ENCODE assay signal across 22 cellular contexts in the genomic region with DNA sequence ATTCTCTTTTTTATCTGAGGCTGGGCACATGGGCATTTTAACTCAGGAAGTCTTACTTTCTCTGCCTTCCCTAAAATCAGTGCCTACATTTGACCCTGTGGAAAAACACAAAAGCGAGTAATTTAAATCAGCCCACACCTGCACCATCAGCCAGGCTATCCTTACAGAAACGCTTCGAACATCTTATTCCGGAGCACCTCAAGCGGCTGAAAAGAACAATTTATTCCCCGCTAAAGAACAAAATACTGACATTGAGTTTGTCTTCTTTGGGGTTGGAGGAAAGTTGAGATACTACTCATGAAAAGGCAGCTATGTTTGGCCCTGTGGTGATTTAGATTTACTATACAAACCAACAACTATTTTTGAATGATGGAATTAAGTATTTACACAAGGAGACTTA.
DNase-seq lines count a peak whose midpoint lies in the region; ATAC-seq and TF ChIP-seq lines count a peak whose summit lies in the region.
"Had no signal": no experiment of that assay in that cellular context is flagged by ENCODE, and none has a peak within 500 bp of the region (broad histone marks: within the 10 kb centered on the region; RNA-seq: fewer than 3 reads in every experiment).

No MANE protein-coding gene starts in this region.

- peaks cover 5 to 32% of the 10 kb centered on the region in 2 donors for H3K27me3 ChIP-seq in breast epithelium
- peaks cover 100% of the 10 kb centered on the region for H3K27me3 ChIP-seq in left ventricle myocardium inferior (ENCODE audit: low read depth)
- H3K27me3 ChIP-seq in heart right ventricle, result peaks cover 17 to 99% (median 90%) of the 10 kb centered on the region in 7 donors
- H3K27me3 ChIP-seq: brain microvascular endothelial cell had no signal

- WGBS in heart right ventricle, 2 donors, result 39 to 42% methylated on average over 6 of the region's 6 CpGs

- DNase-seq in MCF 10A (ENCODE audit: unreplicated experiment) (no peak), breast epithelium (ENCODE audit: low spot score in 2 of 2) (no peak), WTC11 (ENCODE audit: low spot score) (no peak), neural crest cell (ENCODE audit: low read depth, low spot score) (no peak), left ventricle myocardium inferior (no peak), heart right ventricle (no peak), islet precursor cell (no peak)
- DNase-seq: activated CD4-positive, CD25-positive, alpha-beta regulatory T cell treated with anti-CD3 and anti-CD28 coated beads, Interleukin-2, amount 50 U/mL, for 72 hours; activated naive CD8-positive, alpha-beta T cell treated with anti-CD3 and anti-CD28 coated beads, Interleukin-2, amount 10 ng/mL, durations not matched to agents 7 days and 5 days; brain microvascular endothelial cell; DMS 273 treated with DMSO at 0.1 percent for 48 hours; NCI-H226; NK-92 treated with Interleukin-12 subunit alpha and Interleukin-12 subunit beta, amount 100 ng/mL, for 24 hours; sigmoid colon; stimulated activated CD4-positive, alpha-beta T cell treated with anti-CD3 and anti-CD28 coated beads, Interleukin-1b, Interleukin-23, amount 100 ng/mL, for 48 hours; stomach had no signal

- peak overlapping the region; percentile 95 for H3K4me3 Mint-ChIP-seq in MCF 10A (ENCODE audit: unreplicated experiment)
- H3K4me3 Mint-ChIP-seq in WTC11, result peak overlapping the region; percentile 78
- peak overlapping the region; percentile 58 for H3K4me3 Mint-ChIP-seq in neural crest cell

- POLR2A ChIA-PET in MCF 10A (lab: Yijun Ruan, JAX) (interaction anchor here (1.0 to 3.5 kb wide), 9 partner anchors 11 to 291 kb away, joined by 3 to 18 read pairs (median 6); a partner anchor contains a TSS), WTC11 (lab: Charles Lee) (interaction anchor here (0.7 kb wide), 2 partner anchors 91 to 218 kb away, joined by 3 read pairs; no protein-coding TSS in a partner anchor)

- H3K36me3 ChIP-seq in breast epithelium (no peaks in the 10 kb centered on the region), left ventricle myocardium inferior (no peaks in the 10 kb centered on the region), heart right ventricle (no peaks in the 10 kb centered on the region)
- H3K36me3 ChIP-seq: brain microvascular endothelial cell, neutrophil, sigmoid colon, stomach had no signal

- no TSS peak for BruUV-seq in MCF 10A (replicated peaks; lab: Mats Ljungman, UMichigan)

- H3K36me3 Mint-ChIP-seq in MCF 10A (ENCODE audit: insufficient read depth, unreplicated experiment) (no peaks in the 10 kb centered on the region), WTC11 (no peaks in the 10 kb centered on the region), neural crest cell (ENCODE audit: low read depth) (no peaks in the 10 kb centered on the region)
- H3K36me3 Mint-ChIP-seq: activated naive CD8-positive, alpha-beta T cell treated with anti-CD3 and anti-CD28 coated beads, Interleukin-2, amount 10 ng/mL, durations not matched to agents 7 days and 5 days had no signal

- H3K9me3 Mint-ChIP-seq in MCF 10A (ENCODE audit: unreplicated experiment) (no peaks in the 10 kb centered on the region), WTC11 (no peaks in the 10 kb centered on the region), neural crest cell (no peaks in the 10 kb centered on the region)
- H3K9me3 Mint-ChIP-seq: activated naive CD8-positive, alpha-beta T cell treated with anti-CD3 and anti-CD28 coated beads, Interleukin-2, amount 10 ng/mL, durations not matched to agents 7 days and 5 days; activated T-helper 17 cell treated with anti-CD3 and anti-CD28 coated beads, Interleukin-2, amount 50 U/mL, for 72 hours had no signal

- TF ChIP-seq CTCF in MCF 10A (IDR thresholded peaks at IDR 0.05; ENCODE audit: unreplicated experiment) (no peak), breast epithelium (IDR thresholded peaks at IDR 0.05) (no peak), WTC11 (IDR thresholded peaks at IDR 0.05) (no peak), neural crest cell (conservative IDR thresholded peaks at IDR 0.05) (no peak), left ventricle myocardium inferior (IDR thresholded peaks at IDR 0.05; ENCODE audit: borderline replicate concordance) (no peak), heart right ventricle (IDR thresholded peaks at IDR 0.05) (no peak)

- no peak for TF ChIP-seq POLR2A in breast epithelium (IDR thresholded peaks at IDR 0.05)

- CTCF ChIA-PET in MCF 10A (lab: Yijun Ruan, JAX) (interaction anchor here (0.7 to 3.0 kb wide), 10 partner anchors 14 to 326 kb away, joined by 3 to 21 read pairs (median 4); no protein-coding TSS in a partner anchor), WTC11 (lab: Charles Lee) (interaction anchor here (0.6 to 2.3 kb wide), 4 partner anchors 154 to 186 kb away, joined by 3 to 7 read pairs (median 5); no protein-coding TSS in a partner anchor)

- H3K27ac Mint-ChIP-seq in MCF 10A (ENCODE audit: low read depth, unreplicated experiment) (no peak overlapping the region), WTC11 (no peak overlapping the region), neural crest cell (ENCODE audit: unreplicated experiment) (no peak overlapping the region)
- H3K27ac Mint-ChIP-seq: activated naive CD8-positive, alpha-beta T cell treated with anti-CD3 and anti-CD28 coated beads, Interleukin-2, amount 10 ng/mL, durations not matched to agents 7 days and 5 days; activated T-helper 17 cell treated with anti-CD3 and anti-CD28 coated beads, Interleukin-2, amount 50 U/mL, for 72 hours had no signal

- ATAC-seq in WTC11 (no peak), heart right ventricle (no peak), GM18870 (IDR thresholded peaks at IDR 0.05; ENCODE audit: unreplicated experiment) (no peak)
- ATAC-seq: activated T-helper 17 cell treated with anti-CD3 and anti-CD28 coated beads, Interleukin-2, amount 50 U/mL, for 72 hours; foreskin keratinocyte; GM12878 had no signal

- intact Hi-C loops in MCF 10A (cut with micrococcal nuclease), result loop anchor here (5.0 kb wide), 2 partner anchors 161 to 186 kb away; a partner anchor contains a TSS
- intact Hi-C loops in breast epithelium (cut with DNase I; ENCODE audit: low total_unique reads), result no loop called here
- intact Hi-C loops in left ventricle myocardium inferior (cut with micrococcal nuclease), result no loop called here
- intact Hi-C loops in heart right ventricle (cut with DNase I), result no loop called here

- no peaks in the 10 kb centered on the region for H3K27me3 Mint-ChIP-seq in MCF 10A (ENCODE audit: insufficient read depth, unreplicated experiment)
- peaks cover 69% of the 10 kb centered on the region for H3K27me3 Mint-ChIP-seq in WTC11 (ENCODE audit: low read depth)
- peaks cover 97% of the 10 kb centered on the region for H3K27me3 Mint-ChIP-seq in neural crest cell (ENCODE audit: low read depth)

- H3K4me3 ChIP-seq in breast epithelium (no peak overlapping the region), left ventricle myocardium inferior (no peak overlapping the region), heart right ventricle (no peak overlapping the region)
- H3K4me3 ChIP-seq: GM12878 had no signal

- H3K4me1 ChIP-seq in breast epithelium (no peaks in the 10 kb centered on the region), left ventricle myocardium inferior (peaks cover 32% of the 10 kb centered on the region), heart right ventricle (peaks cover 2 to 31% (median 20%) of the 10 kb centered on the region in 9 donors)
- H3K4me1 ChIP-seq: foreskin keratinocyte had no signal

- H3K27ac ChIP-seq in breast epithelium (no peak overlapping the region), left ventricle myocardium inferior (replicated peaks) (no peak overlapping the region), heart right ventricle (no peak overlapping the region)
- H3K27ac ChIP-seq: C4-2B, foreskin keratinocyte, neutrophil, sigmoid colon had no signal

- H3K4me1 Mint-ChIP-seq in MCF 10A (ENCODE audit: insufficient read depth, unreplicated experiment) (peaks cover 14% of the 10 kb centered on the region), WTC11 (peaks cover 36% of the 10 kb centered on the region), neural crest cell (peaks cover 25% of the 10 kb centered on the region)
- H3K4me1 Mint-ChIP-seq: activated T-helper 17 cell treated with anti-CD3 and anti-CD28 coated beads, Interleukin-2, amount 50 U/mL, for 72 hours had no signal

- no peaks in the 10 kb centered on the region for H3K9me3 ChIP-seq in breast epithelium
- H3K9me3 ChIP-seq in left ventricle myocardium inferior (replicated peaks), result no peaks in the 10 kb centered on the region
- no peaks in the 10 kb centered on the region for H3K9me3 ChIP-seq in heart right ventricle
- H3K9me3 ChIP-seq: neutrophil, sigmoid colon, stomach had no signal

TF ChIP-seq in WTC11, 78 proteins besides CTCF, POLR2A, EP300 and RAD21 (continues in another document):
- no peak for TF ChIP-seq MYBL2 (CRISPR knock-in tag; IDR thresholded peaks at IDR 0.05)
- TF ChIP-seq, protein P1, sequence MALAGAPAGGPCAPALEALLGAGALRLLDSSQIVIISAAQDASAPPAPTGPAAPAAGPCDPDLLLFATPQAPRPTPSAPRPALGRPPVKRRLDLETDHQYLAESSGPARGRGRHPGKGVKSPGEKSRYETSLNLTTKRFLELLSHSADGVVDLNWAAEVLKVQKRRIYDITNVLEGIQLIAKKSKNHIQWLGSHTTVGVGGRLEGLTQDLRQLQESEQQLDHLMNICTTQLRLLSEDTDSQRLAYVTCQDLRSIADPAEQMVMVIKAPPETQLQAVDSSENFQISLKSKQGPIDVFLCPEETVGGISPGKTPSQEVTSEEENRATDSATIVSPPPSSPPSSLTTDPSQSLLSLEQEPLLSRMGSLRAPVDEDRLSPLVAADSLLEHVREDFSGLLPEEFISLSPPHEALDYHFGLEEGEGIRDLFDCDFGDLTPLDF (CRISPR knock-in tag; IDR thresholded peaks at IDR 0.05), result no peak
- no peak for TF ChIP-seq NFATC4 (CRISPR knock-in tag; IDR thresholded peaks at IDR 0.05)
- TF ChIP-seq SP1 (CRISPR knock-in tag; conservative IDR thresholded peaks at IDR 0.05), result no peak
- no peak for TF ChIP-seq ATF1 (CRISPR knock-in tag; IDR thresholded peaks at IDR 0.05)
- TF ChIP-seq ELF4 (CRISPR knock-in tag; IDR thresholded peaks at IDR 0.05; ENCODE audit: low read depth), result no peak
- no peak for TF ChIP-seq SMAD3 (CRISPR knock-in tag; IDR thresholded peaks at IDR 0.05; ENCODE audit: borderline replicate concordance)
- no peak for TF ChIP-seq RELA (CRISPR knock-in tag; IDR thresholded peaks at IDR 0.05; ENCODE audit: borderline replicate concordance)
- no peak for TF ChIP-seq FOXJ3 (CRISPR knock-in tag; IDR thresholded peaks at IDR 0.05; ENCODE audit: borderline replicate concordance)
- TF ChIP-seq, protein P2, sequence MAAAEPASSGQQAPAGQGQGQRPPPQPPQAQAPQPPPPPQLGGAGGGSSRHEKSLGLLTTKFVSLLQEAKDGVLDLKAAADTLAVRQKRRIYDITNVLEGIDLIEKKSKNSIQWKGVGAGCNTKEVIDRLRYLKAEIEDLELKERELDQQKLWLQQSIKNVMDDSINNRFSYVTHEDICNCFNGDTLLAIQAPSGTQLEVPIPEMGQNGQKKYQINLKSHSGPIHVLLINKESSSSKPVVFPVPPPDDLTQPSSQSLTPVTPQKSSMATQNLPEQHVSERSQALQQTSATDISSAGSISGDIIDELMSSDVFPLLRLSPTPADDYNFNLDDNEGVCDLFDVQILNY (CRISPR knock-in tag; IDR thresholded peaks at IDR 0.05), result no peak
- no peak for TF ChIP-seq KAT7 (CRISPR knock-in tag; IDR thresholded peaks at IDR 0.05; ENCODE audit: borderline replicate concordance)
- TF ChIP-seq EMX1 (CRISPR knock-in tag; IDR thresholded peaks at IDR 0.05), result no peak
